Comparison of ENCODE assay signal across 12 cellular contexts in genomic region chr10:79074732-79075131, GRCh38. TPM values are rescaled to one million over a fixed set of nuclear protein-coding genes. Genes with fewer than 3 reads are reported as not detected.
DNase-seq lines count a peak whose midpoint lies in the region; ATAC-seq and TF ChIP-seq lines count a peak whose summit lies in the region.
"Had no signal": no experiment of that assay in that cellular context is flagged by ENCODE, and none has a peak within 500 bp of the region (broad histone marks: within the 10 kb centered on the region; RNA-seq: fewer than 3 reads in every experiment).

No MANE protein-coding gene starts in this region.

- H2BK12ac ChIP-seq in neuronal stem cell (ENCODE audit: low read length) = no peak overlapping the region

- TF ChIP-seq CTCF in fibroblast of lung (conservative IDR thresholded peaks at IDR 0.05 in 1 of 2, IDR thresholded peaks at IDR 0.05 in 1 of 2; ENCODE audit: low read depth in 1 of 2, low read length in 2 of 2) (no peak), brain microvascular endothelial cell (IDR thresholded peaks at IDR 0.05; ENCODE audit: low read depth, low read length, missing control alignments) (no peak)

- peak; percentile 54 for DNase-seq in COLO668 (lab: John Stamatoyannopoulos, UW; ENCODE audit: unreplicated experiment)
- peak; percentile 96 for DNase-seq in NCI-H82 (lab: John Stamatoyannopoulos, UW)
- DNase-seq in fibroblast of lung (ENCODE audit: low read depth in 2 of 2) = no peak
- no peak for DNase-seq in neuronal stem cell (ENCODE audit: low spot score)
- no peak for DNase-seq in stimulated activated CD4-positive, alpha-beta T cell treated with anti-CD3 and anti-CD28 coated beads, Interleukin-4, amount 100 ng/mL, for 4 hours
- no peak for DNase-seq in GM19238 (ENCODE audit: insufficient read length, low spot score)
- DNase-seq in brain microvascular endothelial cell = no peak
- DNase-seq: activated T-cell treated with anti-CD3 and anti-CD28 coated beads, Interleukin-2, amount 50 U/mL, for 48 hours; NCI-H226; SHP77 had no signal

- WGBS in neuronal stem cell (ENCODE audit: extremely low coverage in 2 of 2, insufficient read length in 2 of 2, insufficient replicate concordance in 1 of 2), 2 donors = no CpG with 5 or more reads among the region's 4 CpGs

- H3K9me3 ChIP-seq in fibroblast of lung (ENCODE audit: control insufficient read depth, insufficient read depth, low read depth, low read length) (no peaks in the 10 kb centered on the region), neuronal stem cell (replicated peaks in 1 of 2; ENCODE audit: control insufficient read depth in 2 of 2, insufficient read depth in 1 of 2, low read depth in 1 of 2, low read length in 2 of 2) (no peaks in the 10 kb centered on the region)
- H3K9me3 ChIP-seq: thoracic aorta had no signal

- H3K18ac ChIP-seq in neuronal stem cell (ENCODE audit: low read length) = peak overlapping the region; percentile 76

- no peak for ATAC-seq in HG02885 (IDR thresholded peaks at IDR 0.05; ENCODE audit: poor library complexity, unreplicated experiment)

- H2AK5ac ChIP-seq in neuronal stem cell (ENCODE audit: low read depth, low read length) = no peak overlapping the region

- H3K27me3 ChIP-seq in fibroblast of lung (ENCODE audit: control insufficient read depth, insufficient read depth, low read length) (no peaks in the 10 kb centered on the region), neuronal stem cell (ENCODE audit: control insufficient read depth in 3 of 3, insufficient read depth in 3 of 3, low read depth in 1 of 3, low read length in 3 of 3) (no peaks in the 10 kb centered on the region), brain microvascular endothelial cell (replicated peaks) (no peaks in the 10 kb centered on the region)

- H3K4me2 ChIP-seq in fibroblast of lung (ENCODE audit: extremely low read depth, insufficient read depth, low read length) (peak overlapping the region; percentile 9), neuronal stem cell (ENCODE audit: insufficient read depth, low read length, poor library complexity, severe bottlenecking) (no peak overlapping the region)

- H3K4ac ChIP-seq in neuronal stem cell (ENCODE audit: low read length) = no peak overlapping the region

- H3K36me3 ChIP-seq in fibroblast of lung (ENCODE audit: control insufficient read depth, insufficient read depth, low read length) = peaks cover 1% of the 10 kb centered on the region
- H3K36me3 ChIP-seq in neuronal stem cell (replicated peaks in 1 of 2; ENCODE audit: control insufficient read depth in 2 of 2, insufficient read depth in 2 of 2, low read length in 2 of 2) = peaks cover 2 to 16% of the 10 kb centered on the region in 2 donors
- no peaks in the 10 kb centered on the region for H3K36me3 ChIP-seq in brain microvascular endothelial cell (replicated peaks)
- H3K36me3 ChIP-seq: thoracic aorta had no signal

- H3K9ac ChIP-seq in fibroblast of lung (ENCODE audit: insufficient read depth, low read length) = no peak overlapping the region
- H3K9ac ChIP-seq in neuronal stem cell (ENCODE audit: low read depth, low read length, poor library complexity) = peak overlapping the region; percentile 32

- H3K79me2 ChIP-seq in fibroblast of lung (ENCODE audit: control insufficient read depth, insufficient read depth, low read length) = peaks cover 98% of the 10 kb centered on the region

- no peak overlapping the region for H3K14ac ChIP-seq in neuronal stem cell (ENCODE audit: low read length)

- no peak overlapping the region for H3K23ac ChIP-seq in neuronal stem cell (ENCODE audit: low read depth, low read length, poor library complexity)

- H2AFZ ChIP-seq in fibroblast of lung (ENCODE audit: low read length) (no peak overlapping the region), neuronal stem cell (ENCODE audit: low read length) (no peak overlapping the region)

- H3K4me3 ChIP-seq in fibroblast of lung (replicated peaks in 1 of 4; ENCODE audit: control extremely low read depth in 1 of 4, insufficient read depth in 1 of 4, low read depth in 3 of 4, low read length in 4 of 4) (no peak overlapping the region), neuronal stem cell (ENCODE audit: low read length in 2 of 2) (no peak overlapping the region), brain microvascular endothelial cell (ENCODE audit: low read depth, low read length) (no peak overlapping the region)
- H3K4me3 ChIP-seq: thoracic aorta had no signal

- H3K27ac ChIP-seq in fibroblast of lung (ENCODE audit: insufficient read depth, low read length) (no peak overlapping the region), neuronal stem cell (replicated peaks; ENCODE audit: low read length) (no peak overlapping the region), brain microvascular endothelial cell (no peak overlapping the region)
- H3K27ac ChIP-seq: thoracic aorta had no signal

- H3K4me1 ChIP-seq in fibroblast of lung (ENCODE audit: control insufficient read depth, extremely low read depth, insufficient read depth, low read length) = peaks cover 59% of the 10 kb centered on the region
- peaks cover 42 to 52% of the 10 kb centered on the region in 2 donors for H3K4me1 ChIP-seq in neuronal stem cell (ENCODE audit: control insufficient read depth in 2 of 2, insufficient read depth in 1 of 2, low read depth in 1 of 2, low read length in 2 of 2)

- H2BK5ac ChIP-seq in neuronal stem cell (ENCODE audit: low read length) = peak overlapping the region; percentile 83

- no peak overlapping the region for H4K91ac ChIP-seq in neuronal stem cell (ENCODE audit: low read depth, low read length, poor library complexity)

- H2BK120ac ChIP-seq in neuronal stem cell (ENCODE audit: low read depth, low read length) = no peak overlapping the region

- H2BK15ac ChIP-seq in neuronal stem cell (ENCODE audit: low read length) = no peak overlapping the region

- in situ Hi-C loops in brain microvascular endothelial cell (cut with HindIII; ENCODE audit: low pct_ligation_motif_present, low sequenced_read_pairs) = no loop called here

- peaks cover 38% of the 10 kb centered on the region for H3K79me1 ChIP-seq in neuronal stem cell (ENCODE audit: low read depth, low read length)

- H4K20me1 ChIP-seq in fibroblast of lung (ENCODE audit: control insufficient read depth, extremely low read depth, insufficient read depth, low read length) = peaks cover 2% of the 10 kb centered on the region

- no peak overlapping the region for H4K8ac ChIP-seq in neuronal stem cell (ENCODE audit: low read depth, low read length)

RNA-seq across cellular contexts. Expression of gene ZMIZ1, which starts 6.0 kb away (rescaled TPM):
- 20.0 and 30.6 TPM in 2 replicates for total RNA-seq in fibroblast of lung
- 6.3 and 18.1 TPM in 2 replicates for polyA plus RNA-seq in fibroblast of lung
- 23.2 and 46.8 TPM in 2 replicates for polyA plus RNA-seq in fibroblast of lung (2012)
- 130 and 178 TPM in 2 replicates for polyA minus RNA-seq in fibroblast of lung (ENCODE audit: low replicate concordance)
- polyA plus RNA-seq in neuronal stem cell (2013, experiment 1 of 2) = 21.6 TPM
- 24.3 TPM for polyA plus RNA-seq in neuronal stem cell (2013, experiment 2 of 2)

Comparison
In these comparisons a context has a peak if more than half of its experiments do, and no peak if none do; other contexts are left out.
1. DNase-seq: peak in COLO668 (single experiment) and NCI-H82 (single experiment); none in fibroblast of lung (0 of 2), neuronal stem cell (single experiment), stimulated activated CD4-positive, alpha-beta T cell treated with anti-CD3 and anti-CD28 coated beads, Interleukin-4, amount 100 ng/mL, for 4 hours (0 of 2), GM19238 (single experiment) and brain microvascular endothelial cell (single experiment).